Comparison of ENCODE assay signal across 16 cellular contexts in the genomic region with DNA sequence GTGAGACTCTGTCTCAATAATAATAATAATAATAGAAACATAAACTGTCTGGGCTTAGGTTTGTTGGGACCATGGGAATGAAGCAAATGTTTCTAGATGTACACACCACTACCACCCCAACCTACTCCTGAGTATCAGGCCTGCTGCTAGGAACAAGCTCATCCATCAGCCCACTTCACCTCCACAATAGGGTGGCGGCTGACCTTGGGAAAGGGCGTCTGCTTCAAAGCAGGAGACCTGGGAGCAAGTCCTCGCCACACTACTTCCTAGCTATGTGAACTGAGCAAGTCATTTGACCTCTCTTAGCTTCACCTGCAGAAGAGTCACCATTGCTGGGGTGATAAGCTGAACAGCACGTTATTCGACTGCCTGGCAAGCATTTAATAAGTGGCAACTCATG. TPM values are rescaled to one million over a fixed set of nuclear protein-coding genes. Genes with fewer than 3 reads are reported as not detected.
DNase-seq lines count a peak whose midpoint lies in the region; ATAC-seq, FAIRE-seq and TF ChIP-seq lines count a peak whose summit lies in the region.
"Had no signal": no experiment of that assay in that cellular context is flagged by ENCODE, and none has a peak within 500 bp of the region (broad histone marks: within the 10 kb centered on the region; RNA-seq: fewer than 3 reads in every experiment).

No MANE protein-coding gene starts in this region.

- H3K27ac ChIP-seq in HepG2 (ENCODE audit: extremely low read length, insufficient read depth, low read length) (no peak overlapping the region), right lobe of liver (no peak overlapping the region), K562 (ENCODE audit: extremely low read depth, low read depth, low read length) (no peak overlapping the region), osteoblast (ENCODE audit: low read depth, low read length) (no peak overlapping the region)
- H3K27ac ChIP-seq: BLaER1 had no signal

- ATAC-seq in HepG2 (no peak), right lobe of liver (no peak), K562 (no peak)
- ATAC-seq: CD8-positive, alpha-beta T cell; HCT116 had no signal

- H4K20me1 ChIP-seq in HepG2 (ENCODE audit: insufficient read depth, low read length) (peaks cover 8% of the 10 kb centered on the region; the same call in 1 of the 2 replicates), K562 (replicated peaks; ENCODE audit: control insufficient read depth, insufficient read depth, low read length) (peaks cover 5% of the 10 kb centered on the region; the same call in 1 of the 2 replicates), osteoblast (ENCODE audit: insufficient read depth, low read length) (peaks cover 5% of the 10 kb centered on the region)

- no peak overlapping the region for H3K4me3 ChIP-seq in HepG2 (replicated peaks in 1 of 3; ENCODE audit: insufficient read depth in 1 of 3, low read depth in 2 of 3, low read length in 3 of 3)
- H3K4me3 ChIP-seq in right lobe of liver, result no peak overlapping the region
- no peak overlapping the region for H3K4me3 ChIP-seq in K562
- no peak overlapping the region for H3K4me3 ChIP-seq in osteoblast (ENCODE audit: insufficient read depth, low read length)
- H3K4me3 ChIP-seq: BLaER1 had no signal

- H3K9ac ChIP-seq in HepG2 (ENCODE audit: insufficient read depth, low read depth, low read length) (no peak overlapping the region), K562 (ENCODE audit: insufficient read depth in 1 of 2, low read depth in 2 of 2, low read length in 2 of 2) (no peak overlapping the region)
- H3K9ac ChIP-seq: BLaER1 had no signal

- FAIRE-seq in HepG2 (lab: Jason Lieb, UNC) (no peak), K562 (lab: Jason Lieb, UNC) (no peak)

- DNase-seq in HepG2 (ENCODE audit: low spot score), result no peak
- DNase-seq in right lobe of liver, result no peak
- DNase-seq in K562 (ENCODE audit: extremely low read depth in 1 of 4, low spot score in 3 of 4), result no peak
- DNase-seq in osteoblast (ENCODE audit: insufficient read length, low spot score, missing footprints), result peak; percentile 22
- no peak for DNase-seq in anterior cingulate cortex (lab: John Stamatoyannopoulos, UW)
- no peak for DNase-seq in NCI-H748 treated with DMSO at 0.1 percent for 48 hours (lab: John Stamatoyannopoulos, UW)
- no peak for DNase-seq in NCI-H1694 (lab: John Stamatoyannopoulos, UW)
- DNase-seq: 8988T; Calu3; CD8-positive, alpha-beta T cell; DMS79 treated with DMSO at 0.1 percent for 48 hours; GF-D8; GOT3; H7 had no signal

- H3K4me1 ChIP-seq in HepG2 (ENCODE audit: insufficient read depth, low read length) (peaks cover 41% of the 10 kb centered on the region), right lobe of liver (peaks cover 0 to 15% (median 4%) of the 10 kb centered on the region in 4 donors), K562 (replicated peaks in 1 of 2; ENCODE audit: control insufficient read depth in 2 of 2, insufficient read depth in 2 of 2, low read length in 2 of 2) (peaks cover 26 to 41% of the 10 kb centered on the region in 2 experiments), osteoblast (ENCODE audit: insufficient read depth, low read length) (peaks cover 13% of the 10 kb centered on the region)

- intact Hi-C loops in HepG2 (cut with micrococcal nuclease; ENCODE audit: unreplicated experiment), result no loop called here
- intact Hi-C loops in right lobe of liver (cut with DNase I), result no loop called here
- intact Hi-C loops in K562 (cut with micrococcal nuclease), result no loop called here

- H3K79me2 ChIP-seq in HepG2 (ENCODE audit: insufficient read depth, low read length), result peaks cover 37% of the 10 kb centered on the region
- peaks cover 26% of the 10 kb centered on the region for H3K79me2 ChIP-seq in K562 (ENCODE audit: control insufficient read depth, insufficient read depth, low read length)
- peaks cover 5% of the 10 kb centered on the region for H3K79me2 ChIP-seq in osteoblast (ENCODE audit: insufficient read depth, low read length)

- in situ Hi-C loops in HepG2 (cut with HindIII; ENCODE audit: extremely low pct_ligation_motif_present, low pct_unique_long_range_greater_than_20kb) (no loop called here), K562 (cut with MboI) (no loop called here)

- H3K36me3 ChIP-seq in HepG2 (replicated peaks in 1 of 2; ENCODE audit: control insufficient read depth in 1 of 2, insufficient read depth in 2 of 2, low read length in 2 of 2) (no peaks in the 10 kb centered on the region), right lobe of liver (no peaks in the 10 kb centered on the region), K562 (ENCODE audit: control insufficient read depth, insufficient read depth, low read length) (no peaks in the 10 kb centered on the region; the same call in 2 of the 3 replicates), osteoblast (ENCODE audit: insufficient read depth, low read length) (no peaks in the 10 kb centered on the region)
- H3K36me3 ChIP-seq: BLaER1 had no signal

- TF ChIP-seq CTCF in HepG2 (CRISPR knock-in tag; IDR thresholded peaks at IDR 0.05) (no peak), right lobe of liver (IDR thresholded peaks at IDR 0.05) (no peak), K562 (IDR thresholded peaks at IDR 0.05 in 2 of 3, conservative IDR thresholded peaks at IDR 0.05 in 1 of 3; ENCODE audit: insufficient read depth in 2 of 3, low read depth in 1 of 3, low read length in 3 of 3) (no peak), osteoblast (IDR thresholded peaks at IDR 0.05; ENCODE audit: extremely low read depth, low read depth, low read length) (no peak)

- WGBS in HepG2 (ENCODE audit: low lambda C conversion rate), result 91% methylated on average over 5 of the region's 5 CpGs
- 77% methylated on average over 3 of the region's 5 CpGs for whole genome bisulfite sequencing in right lobe of liver (ENCODE audit: insufficient coverage, low coverage, low lambda C conversion rate, missing lambda C conversion rate)
- 70% methylated on average over 5 of the region's 5 CpGs for WGBS in K562 (ENCODE audit: insufficient coverage, low coverage, missing lambda C conversion rate)

- POLR2A ChIA-PET in HepG2 (lab: Yijun Ruan, JAX), result interaction anchor here (1.1 to 7.7 kb wide), 5 partner anchors 10 to 30 kb away, joined by 3 to 90 read pairs (median 4); no protein-coding TSS in a partner anchor
- POLR2A ChIA-PET in K562 (lab: Yijun Ruan, JAX), result interaction anchor here (0.6 to 2.0 kb wide), 6 partner anchors 8 to 546 kb away, joined by 3 to 10 read pairs (median 3); no protein-coding TSS in a partner anchor

- BruUV-seq in HepG2 (replicated peaks; lab: Mats Ljungman, UMichigan) (no TSS peak), K562 (replicated peaks; lab: Mats Ljungman, UMichigan) (no TSS peak)

- TF ChIP-seq POLR2A in HepG2 (IDR thresholded peaks at IDR 0.05; ENCODE audit: insufficient read depth in 1 of 2, low read depth in 2 of 2, low read length in 2 of 2) (no peak), right lobe of liver (IDR thresholded peaks at IDR 0.05) (no peak), K562 (conservative IDR thresholded peaks at IDR 0.05) (no peak)

- TF ChIP-seq RAD21 in HepG2 (CRISPR knock-in tag; IDR thresholded peaks at IDR 0.05), result no peak
- no peak for TF ChIP-seq RAD21 in K562 (CRISPR knock-in tag; conservative IDR thresholded peaks at IDR 0.05 in 1 of 2, IDR thresholded peaks at IDR 0.05 in 1 of 2)

- H3K27me3 ChIP-seq in HepG2 (ENCODE audit: control insufficient read depth in 1 of 2, insufficient read depth in 2 of 2, low read length in 2 of 2) (no peaks in the 10 kb centered on the region), right lobe of liver (no peaks in the 10 kb centered on the region), K562 (ENCODE audit: control insufficient read depth in 2 of 2, insufficient read depth in 2 of 2, low read length in 2 of 2) (no peaks in the 10 kb centered on the region), osteoblast (ENCODE audit: insufficient read depth, low read length) (peaks cover 4% of the 10 kb centered on the region)

- H3K4me2 ChIP-seq in HepG2 (ENCODE audit: low read depth, low read length), result no peak overlapping the region
- H3K4me2 ChIP-seq in K562 (ENCODE audit: insufficient read depth, low read length), result no peak overlapping the region
- H3K4me2 ChIP-seq in osteoblast (ENCODE audit: insufficient read depth, low read length), result no peak overlapping the region

- H3K9me1 ChIP-seq in K562 (ENCODE audit: control insufficient read depth, insufficient read depth, low read length), result no peaks in the 10 kb centered on the region

- CTCF ChIA-PET in HepG2 (lab: Yijun Ruan, JAX; ENCODE audit: low intra/inter-chr PET ratio, low total read pairs) (no interaction called here), K562 (lab: Yijun Ruan, JAX; ENCODE audit: low intra/inter-chr PET ratio) (no interaction called here)

- H2AFZ ChIP-seq in HepG2 (ENCODE audit: low read length), result no peak overlapping the region
- H2AFZ ChIP-seq in K562 (ENCODE audit: low read depth, low read length), result no peak overlapping the region
- H2AFZ ChIP-seq in osteoblast (ENCODE audit: low read length), result no peak overlapping the region

- H3K9me3 ChIP-seq in HepG2 (ENCODE audit: low read length) (no peaks in the 10 kb centered on the region), right lobe of liver (no peaks in the 10 kb centered on the region), K562 (replicated peaks; ENCODE audit: control insufficient read depth, insufficient read depth, low read depth, low read length) (no peaks in the 10 kb centered on the region), osteoblast (ENCODE audit: low read depth, low read length) (no peaks in the 10 kb centered on the region)
- H3K9me3 ChIP-seq: BLaER1 had no signal

- no peak for TF ChIP-seq EP300 in HepG2 (IDR thresholded peaks at IDR 0.05; ENCODE audit: low read depth in 2 of 2, low read length in 2 of 2)
- no peak for TF ChIP-seq EP300 in HepG2 (CRISPR knock-in tag; IDR thresholded peaks at IDR 0.05; ENCODE audit: borderline replicate concordance)
- TF ChIP-seq EP300 in K562 (IDR thresholded peaks at IDR 0.05; ENCODE audit: low read length), result no peak

RNA-seq across cellular contexts. Expression of a gene that starts 3.1 kb away (rescaled TPM):
- total RNA-seq in HepG2 (2016; rRNA removed; fragmentation: Illumina TruSeq; extraction: Trizol) (11.0 TPM in 2 replicates), right lobe of liver (10 to 100 TPM; 12.6 to 19.2 (median 14.9) TPM), K562 (2014; rRNA removed) (3.4 and 5.9 TPM in 2 replicates), K562 (2014; rRNA removed; fragmentation: Illumina TruSeq; extraction: Trizol) (0.70 and 1.1 TPM in 2 replicates), K562 (2015; rRNA removed; fragmentation: Illumina TruSeq; extraction: Trizol) (2.3 TPM in 2 replicates), K562 (2021) (26.7 and 29.4 TPM in 2 replicates), osteoblast (2.9 and 3.3 TPM in 2 replicates)
- 2.8 and 3.0 TPM in 2 replicates for total RNA-seq in HepG2 (2016; cell fraction: cytosol; rRNA removed; fragmentation: Illumina TruSeq; extraction: Trizol; ENCODE audit: low read depth)
- 9.5 and 11.3 TPM in 2 replicates for total RNA-seq in HepG2 (2016; cell fraction: insoluble cytoplasmic fraction; rRNA removed; fragmentation: Illumina TruSeq; extraction: Trizol)
- 15.4 and 15.8 TPM in 2 replicates for total RNA-seq in HepG2 (2016; cell fraction: membrane; rRNA removed; fragmentation: Illumina TruSeq; extraction: Trizol)
- total RNA-seq in HepG2 (2016; cell fraction: nucleus; rRNA removed; fragmentation: Illumina TruSeq; extraction: Trizol), result 14.9 TPM in 2 replicates
- polyA plus RNA-seq in HepG2 (2011; rRNA removed) (12.4 and 15.9 TPM in 2 replicates), K562 (2011; rRNA removed) (1.2 and 2.9 TPM in 2 replicates), K562 (2014; fragmentation: Illumina TruSeq; extraction: Trizol) (5.9 and 13.8 TPM in 2 replicates), K562 (2014; fragmentation: Nextera tagmentation; extraction: Ambion mirVana) (under 1 TPM; 0.11 TPM), K562 (2014; rRNA removed) (6.7 and 7.4 TPM in 2 replicates)
- polyA plus RNA-seq in HepG2 (2011; cell fraction: cytosol; rRNA removed), result 6.6 and 10.1 TPM in 2 replicates
- 47.8 and 59.4 TPM in 2 replicates for polyA plus RNA-seq in HepG2 (2011; cell fraction: nucleus; rRNA removed)
- polyA plus RNA-seq in HepG2 (2012), result 53.6 and 69.1 TPM in 2 replicates
- polyA plus RNA-seq in HepG2 (2016; cell fraction: cytosol; fragmentation: Illumina TruSeq; extraction: Trizol; ENCODE audit: low read depth), result 10.9 and 11.7 TPM in 2 replicates
- polyA plus RNA-seq in HepG2 (2016; cell fraction: insoluble cytoplasmic fraction; fragmentation: Illumina TruSeq; extraction: Trizol; ENCODE audit: low read depth), result 37.6 and 56.8 TPM in 2 replicates
- 44.1 and 44.7 TPM in 2 replicates for polyA plus RNA-seq in HepG2 (2016; cell fraction: membrane; fragmentation: Illumina TruSeq; extraction: Trizol; ENCODE audit: low read depth)
- 75.1 and 80.7 TPM in 2 replicates for polyA plus RNA-seq in HepG2 (2016; cell fraction: nucleus; fragmentation: Illumina TruSeq; extraction: Trizol; ENCODE audit: insufficient read depth, low read depth)
- 3.3 and 26.4 TPM in 2 replicates for polyA minus RNA-seq in HepG2 (2011; rRNA and poly(A)+ RNA removed; ENCODE audit: low replicate concordance)
- 29.5 and 30.0 TPM in 2 replicates for polyA minus RNA-seq in HepG2 (2011; cell fraction: cytosol; rRNA and poly(A)+ RNA removed)
- polyA minus RNA-seq in HepG2 (2011; cell fraction: nucleus; rRNA and poly(A)+ RNA removed), result 15.2 and 15.5 TPM in 2 replicates
- 5.5 and 10.3 TPM in 2 replicates for total RNA-seq in K562 (2011; cell fraction: chromatin; rRNA removed; ENCODE audit: low replicate concordance)
- total RNA-seq in K562 (2011; cell fraction: nucleolus; rRNA removed), result 4.9 and 8.2 TPM in 2 replicates
- total RNA-seq in K562 (2011; cell fraction: nucleoplasm; rRNA removed), result 5.6 and 10.2 TPM in 2 replicates
- polyA plus RNA-seq in K562 (2011; cell fraction: cytosol; rRNA removed), result 1.5 and 3.9 TPM in 2 replicates
- 4.4 and 9.6 TPM in 2 replicates for polyA plus RNA-seq in K562 (2011; cell fraction: nucleus; rRNA removed)
- 17.6 and 30.3 TPM in 2 replicates for polyA plus RNA-seq in K562 (2012)
- 0.87 and 1.4 TPM in 2 replicates for polyA minus RNA-seq in K562 (2011; rRNA and poly(A)+ RNA removed)
- polyA minus RNA-seq in K562 (2011; cell fraction: cytosol; rRNA and poly(A)+ RNA removed), result 7.2 and 14.0 TPM in 2 replicates
- polyA minus RNA-seq in K562 (2011; cell fraction: nucleus; rRNA and poly(A)+ RNA removed), result 2.9 and 4.7 TPM in 2 replicates
